18 cellular contexts compared by ENCODE assay signal in the genomic region with DNA sequence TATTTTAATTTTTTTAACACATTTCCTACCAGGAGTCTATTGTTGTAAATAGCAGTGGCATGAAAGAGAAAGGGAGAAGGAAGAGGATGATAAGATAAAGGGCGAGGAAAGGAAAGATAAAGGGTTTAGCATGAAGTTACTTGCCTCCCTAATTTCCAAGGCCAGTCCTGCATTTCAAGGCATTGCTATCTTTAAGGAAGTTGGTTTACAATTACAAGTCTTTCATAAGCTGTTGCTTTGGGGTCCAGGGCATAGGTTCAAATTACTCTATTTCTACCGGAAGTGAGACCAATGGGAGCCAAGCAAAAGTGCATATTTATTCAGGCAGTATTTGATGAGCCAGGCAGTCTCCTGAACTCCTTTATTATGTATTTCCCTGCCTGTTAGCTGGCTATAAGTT. TPM values are rescaled to one million over a fixed set of nuclear protein-coding genes. Genes with fewer than 3 reads are reported as not detected.
DNase-seq lines count a peak whose midpoint lies in the region; TF ChIP-seq lines count a peak whose summit lies in the region.
"Had no signal": no experiment of that assay in that cellular context is flagged by ENCODE, and none has a peak within 500 bp of the region (broad histone marks: within the 10 kb centered on the region; RNA-seq: fewer than 3 reads in every experiment).

No MANE protein-coding gene starts in this region.

- CTCF ChIA-PET in A673 (lab: Charles Lee): no interaction called here

- H3K4me3 ChIP-seq in A673 (ENCODE audit: low read depth, low read length, poor library complexity, severe bottlenecking): no peak overlapping the region
- H3K4me3 ChIP-seq in choroid plexus epithelial cell (ENCODE audit: low read depth, low read length): no peak overlapping the region
- H3K4me3 ChIP-seq: BLaER1, MG63 had no signal

- peaks cover 7% of the 10 kb centered on the region for H3K4me1 ChIP-seq in A673 (ENCODE audit: insufficient read depth, low read length, poor library complexity, severe bottlenecking)

- DNase-seq in A673 (ENCODE audit: low spot score) (peak; percentile 12), NCI-H226 (peak; percentile 3), choroid plexus epithelial cell (ENCODE audit: low read depth) (peak; percentile 32), left kidney (ENCODE audit: low read depth, low spot score) (peak; percentile 27), GDM1 (lab: John Stamatoyannopoulos, UW) (no peak), DMS79 (lab: John Stamatoyannopoulos, UW) (no peak), D341Med (ENCODE audit: low spot score) (no peak)
- no peak for DNase-seq in activated CD8-positive, alpha-beta memory T cell treated with anti-CD3 and anti-CD28 coated beads for 24 hours
- DNase-seq: CD8-positive, alpha-beta T cell; Karpas-422; MG63; NCI-H1092; NCI-H2081 treated with DMSO at 0.1 percent for 48 hours; NCI-H2227 treated with DMSO at 0.1 percent for 48 hours; NCI-H526; RPMI8226; SIG-M5 had no signal

- no peaks in the 10 kb centered on the region for H3K9me3 ChIP-seq in A673 (ENCODE audit: low read depth, low read length, poor library complexity, severe bottlenecking)
- H3K9me3 ChIP-seq: BLaER1, MG63 had no signal

- POLR2A ChIA-PET in A673 (lab: Charles Lee; ENCODE audit: low non-redundant PET): no interaction called here

- intact Hi-C loops in A673 (cut with micrococcal nuclease; ENCODE audit: unreplicated experiment): no loop called here

- H3K27me3 ChIP-seq in A673 (replicated peaks; ENCODE audit: insufficient read depth, low read depth, low read length, poor library complexity): no peaks in the 10 kb centered on the region
- H3K27me3 ChIP-seq: BLaER1 had no signal

- no peaks in the 10 kb centered on the region for H3K36me3 ChIP-seq in A673 (ENCODE audit: insufficient read depth, low read length, poor library complexity, severe bottlenecking)
- H3K36me3 ChIP-seq: BLaER1, MG63 had no signal

- TF ChIP-seq CTCF in A673 (conservative IDR thresholded peaks at IDR 0.05; ENCODE audit: low read depth, low read length): no peak
- no peak for TF ChIP-seq CTCF in choroid plexus epithelial cell (conservative IDR thresholded peaks at IDR 0.05; ENCODE audit: low read depth, low read length)

- H3K27ac ChIP-seq in A673 (ENCODE audit: low read depth, low read length, poor library complexity, severe bottlenecking): no peak overlapping the region
- H3K27ac ChIP-seq: BLaER1 had no signal

- no TSS peak for BruUV-seq in A673 (replicated peaks; lab: Mats Ljungman, UMichigan)

RNA-seq across cellular contexts. Expression of a gene that starts 27.7 kb away (rescaled TPM):
- 12.0 and 13.0 TPM in 2 replicates for total RNA-seq in A673 (2021)

Comparison
In these comparisons a context has a peak if more than half of its experiments do, and no peak if none do; other contexts are left out.
1. DNase-seq: peak in A673 (single experiment), NCI-H226 (single experiment), choroid plexus epithelial cell (single experiment) and left kidney (single experiment); none in GDM1 (single experiment), DMS79 (single experiment), D341Med (single experiment) and activated CD8-positive, alpha-beta memory T cell treated with anti-CD3 and anti-CD28 coated beads for 24 hours (single experiment).